ENCODE assay signal across 26 cellular contexts in genomic region chr10:83656924-83657323, GRCh38.
"Had no signal": no experiment of that assay in that cellular context is flagged by ENCODE, and none has a peak within 500 bp of the region (broad histone marks: within the 10 kb centered on the region; RNA-seq: fewer than 3 reads in every experiment).

No MANE protein-coding gene starts in this region.

- H3K36me3 ChIP-seq: neural progenitor cell, neutrophil, pancreas, right lobe of liver, sigmoid colon, suprapubic skin, tibial artery, transverse colon, vagina had no signal

- H3K4me1 ChIP-seq: neural progenitor cell, pancreas, psoas muscle, right lobe of liver, sigmoid colon, suprapubic skin, testis, tibial artery, transverse colon, vagina had no signal

- H3K27ac ChIP-seq: neural progenitor cell, neutrophil, pancreas, psoas muscle, right lobe of liver, sigmoid colon, suprapubic skin, testis, tibial artery, transverse colon, vagina had no signal

- H3K4me2 ChIP-seq: neural progenitor cell had no signal

- H3K9me3 Mint-ChIP-seq: neural progenitor cell, type B pancreatic cell had no signal

- H2AFZ ChIP-seq: neural progenitor cell had no signal

- H3K27me3 ChIP-seq: neural progenitor cell, neutrophil, pancreas, right lobe of liver, sigmoid colon, suprapubic skin, testis, tibial artery, transverse colon, vagina had no signal

- H3K27me3 Mint-ChIP-seq: naive thymus-derived CD4-positive, alpha-beta T cell; stimulated activated memory B cell treated with anti-CD40 and anti-IgM and Interleukin-4, amounts not matched to agents 10 μg/mL and 1 μg/mL and 100 μg/mL, for 72 hours; stimulated activated naive CD8-positive, alpha-beta T cell treated with anti-CD3 and anti-CD28 coated beads, Interleukin-15, amount 100 ng/mL, for 72 hours; type B pancreatic cell had no signal

- ATAC-seq: natural killer cell; pancreas; psoas muscle; stimulated activated memory B cell treated with anti-CD40 and anti-IgM and Interleukin-4, amounts not matched to agents 10 μg/mL and 1 μg/mL and 100 μg/mL, for 72 hours; stimulated activated naive CD8-positive, alpha-beta T cell treated with anti-CD3 and anti-CD28 coated beads, Interleukin-15, Interleukin-2, amounts not matched to agents 100 U/mL and 50 U/mL, for 24 hours had no signal

- H3K4me3 ChIP-seq: neural progenitor cell, pancreas, psoas muscle, right lobe of liver, sigmoid colon, suprapubic skin, testis, tibial artery, transverse colon, vagina had no signal

- H3K4me1 Mint-ChIP-seq: naive thymus-derived CD4-positive, alpha-beta T cell; natural killer cell; nephron; neural progenitor cell; stimulated activated memory B cell treated with anti-CD40 and anti-IgM and Interleukin-4, amounts not matched to agents 10 μg/mL and 1 μg/mL and 100 μg/mL, for 72 hours; stimulated activated naive CD8-positive, alpha-beta T cell treated with anti-CD3 and anti-CD28 coated beads, Interleukin-15, amount 100 ng/mL, for 72 hours had no signal

- H3K36me3 Mint-ChIP-seq: naive thymus-derived CD4-positive, alpha-beta T cell; natural killer cell; neural progenitor cell; stimulated activated memory B cell treated with anti-CD40 and anti-IgM and Interleukin-4, amounts not matched to agents 10 μg/mL and 1 μg/mL and 100 μg/mL, for 72 hours; type B pancreatic cell had no signal

- DNase-seq: naive thymus-derived CD4-positive, alpha-beta T cell; natural killer cell; nucleus accumbens; right lobe of liver; sigmoid colon; small intestine; stimulated activated CD4-positive, alpha-beta T cell treated with anti-CD3 and anti-CD28 coated beads, Interleukin-15, amount 100 ng/mL, for 24 hours; stimulated activated CD4-positive, alpha-beta T cell treated with anti-CD3 and anti-CD28 coated beads, Interleukin-2, amount 100 ng/mL, for 24 hours; stimulated activated CD4-positive, alpha-beta T cell treated with anti-CD3 and anti-CD28 coated beads, Interleukin-2, amount 100 ng/mL, for 48 hours; stimulated activated CD4-positive, alpha-beta T cell treated with anti-CD3 and anti-CD28 coated beads, Interleukin-4, amount 100 ng/mL, for 24 hours; stimulated activated naive CD4-positive, alpha-beta T cell; stimulated activated naive CD8-positive, alpha-beta T cell treated with anti-CD3 and anti-CD28 coated beads, Interleukin-15, amount 100 ng/mL, for 72 hours; stimulated activated naive CD8-positive, alpha-beta T cell treated with anti-CD3 and anti-CD28 coated beads, Interleukin-15, Interleukin-2, amounts not matched to agents 100 U/mL and 50 U/mL, for 24 hours; substantia nigra; testis; tibial artery; transverse colon had no signal

- H3K9me3 ChIP-seq: neutrophil, pancreas, psoas muscle, right lobe of liver, sigmoid colon, suprapubic skin, testis, tibial artery, transverse colon, vagina had no signal

- H3K4me3 Mint-ChIP-seq: naive thymus-derived CD4-positive, alpha-beta T cell; natural killer cell; nephron; neural progenitor cell; stimulated activated memory B cell treated with anti-CD40 and anti-IgM and Interleukin-4, amounts not matched to agents 10 μg/mL and 1 μg/mL and 100 μg/mL, for 72 hours; stimulated activated naive CD8-positive, alpha-beta T cell treated with anti-CD3 and anti-CD28 coated beads, Interleukin-15, amount 100 ng/mL, for 72 hours; type B pancreatic cell had no signal

- H3K27ac Mint-ChIP-seq: naive thymus-derived CD4-positive, alpha-beta T cell; natural killer cell; nephron; neural progenitor cell; stimulated activated memory B cell treated with anti-CD40 and anti-IgM and Interleukin-4, amounts not matched to agents 10 μg/mL and 1 μg/mL and 100 μg/mL, for 72 hours; stimulated activated naive CD8-positive, alpha-beta T cell treated with anti-CD3 and anti-CD28 coated beads, Interleukin-15, amount 100 ng/mL, for 72 hours; type B pancreatic cell had no signal

- H3K9ac ChIP-seq: neural progenitor cell had no signal
